21 cellular contexts compared by ENCODE assay signal in the genomic region with DNA sequence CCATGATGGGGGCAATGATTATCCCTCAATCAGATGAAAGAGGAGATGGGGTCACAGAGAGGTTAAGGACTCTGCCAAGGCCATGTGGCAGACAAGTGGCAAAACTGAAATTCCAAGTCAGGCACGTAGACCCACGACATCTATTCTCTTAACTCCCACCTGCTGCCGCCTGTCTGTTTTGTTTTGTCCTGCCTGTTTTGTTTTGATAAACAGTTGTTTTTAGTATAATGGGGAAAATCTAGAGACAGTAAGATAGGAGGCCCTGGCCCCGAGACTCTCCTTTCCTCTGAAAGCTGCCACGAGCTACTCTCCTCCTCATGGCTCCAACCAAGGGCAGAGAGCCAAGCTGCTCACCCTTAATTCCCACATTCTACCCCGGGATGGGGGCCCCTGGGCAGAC. TPM values are rescaled to one million over a fixed set of nuclear protein-coding genes. Genes with fewer than 3 reads are reported as not detected.
A peak's percentile ranks its signal among the peaks of the same experiment; 100 is the strongest.
DNase-seq lines count a peak whose midpoint lies in the region; ATAC-seq and TF ChIP-seq lines count a peak whose summit lies in the region.
"Had no signal": no experiment of that assay in that cellular context is flagged by ENCODE, and none has a peak within 500 bp of the region (broad histone marks: within the 10 kb centered on the region; RNA-seq: fewer than 3 reads in every experiment).

No MANE protein-coding gene starts in this region.

- no peaks in the 10 kb centered on the region for H3K36me3 Mint-ChIP-seq in endothelial cell (ENCODE audit: low read depth, unreplicated experiment)
- H3K36me3 Mint-ChIP-seq: CD8-positive, alpha-beta memory T cell; T-cell had no signal

- H3K27ac ChIP-seq in spleen = no peak overlapping the region
- H3K27ac ChIP-seq: C4-2B, PC-9 had no signal

- no peaks in the 10 kb centered on the region for H3K9me3 ChIP-seq in spleen

- 39 to 62% (median 59%) methylated on average over 6 of the region's 6 CpGs for WGBS in spleen, 5 donors

- H3K27me3 Mint-ChIP-seq in endothelial cell (ENCODE audit: unreplicated experiment) = peaks cover 9% of the 10 kb centered on the region

- peak overlapping the region; percentile 52 for H3K27ac Mint-ChIP-seq in endothelial cell (ENCODE audit: unreplicated experiment)
- H3K27ac Mint-ChIP-seq: CD8-positive, alpha-beta memory T cell; H9; T-cell; T-helper 2 cell treated with Interferon-gamma antibody and Interleukin-4, amounts not matched to agents 5 μg/mL and 100 μg/mL, for 36 hours had no signal

- H3K4me1 ChIP-seq in spleen = peaks cover 9 to 20% (median 16%) of the 10 kb centered on the region in 6 donors

- DNase-seq in NCI-H82 (lab: John Stamatoyannopoulos, UW) (peak; percentile 23), NCI-H82 treated with DMSO at 0.1 percent for 48 hours (lab: John Stamatoyannopoulos, UW; ENCODE audit: unreplicated experiment) (no peak), NCI-H1092 (lab: John Stamatoyannopoulos, UW) (peak; percentile 40), NCI-H2227 treated with DMSO at 0.1 percent for 48 hours (lab: John Stamatoyannopoulos, UW) (peak; percentile 30), endothelial cell (ENCODE audit: low spot score) (no peak), NCI-H446 treated with DMSO at 0.1 percent for 48 hours (lab: John Stamatoyannopoulos, UW) (no peak), spleen (no peak)
- DNase-seq: Calu3; CD8-positive, alpha-beta memory T cell; DMS153; H9; KBM-7; NCI-H187; PC-9; RPMI8226; SHP77 treated with DMSO at 0.1 percent for 48 hours; T-cell had no signal

- no peaks in the 10 kb centered on the region for H3K9me3 Mint-ChIP-seq in endothelial cell (ENCODE audit: unreplicated experiment)
- H3K9me3 Mint-ChIP-seq: CD8-positive, alpha-beta memory T cell; H9; T-cell; T-helper 2 cell treated with Interferon-gamma antibody and Interleukin-4, amounts not matched to agents 5 μg/mL and 100 μg/mL, for 36 hours had no signal

- TF ChIP-seq CTCF in endothelial cell (IDR thresholded peaks at IDR 0.05; ENCODE audit: unreplicated experiment) = no peak
- TF ChIP-seq CTCF in spleen (IDR thresholded peaks at IDR 0.05 in 8 of 11, conservative IDR thresholded peaks at IDR 0.05 in 3 of 11) = no peak

- no peak overlapping the region for H3K4me3 Mint-ChIP-seq in endothelial cell (ENCODE audit: unreplicated experiment)
- H3K4me3 Mint-ChIP-seq: CD8-positive, alpha-beta memory T cell; H9; T-cell; T-helper 2 cell treated with Interferon-gamma antibody and Interleukin-4, amounts not matched to agents 5 μg/mL and 100 μg/mL, for 36 hours had no signal

- H3K4me1 Mint-ChIP-seq in endothelial cell (ENCODE audit: unreplicated experiment) = peaks cover 52% of the 10 kb centered on the region

- peaks cover 2 to 85% (median 45%) of the 10 kb centered on the region in 7 donors for H3K27me3 ChIP-seq in spleen (replicated peaks in 1 of 7)

- no peaks in the 10 kb centered on the region for H3K36me3 ChIP-seq in spleen

- intact Hi-C loops in spleen (cut with DNase I; ENCODE audit: low total_unique reads) = no loop called here

- no peak overlapping the region for H3K4me3 ChIP-seq in spleen
- H3K4me3 ChIP-seq: PC-9 had no signal

- TF ChIP-seq POLR2A in spleen (IDR thresholded peaks at IDR 0.05) = no peak

- ATAC-seq in GM19328 (IDR thresholded peaks at IDR 0.05; ENCODE audit: unreplicated experiment) = no peak
- ATAC-seq: T-cell had no signal

RNA-seq across cellular contexts. Expression of a gene that starts 4.9 kb away (rescaled TPM):
- 0.21 TPM for total RNA-seq in endothelial cell (ENCODE audit: unreplicated experiment)
- total RNA-seq in spleen = 1 to 10 TPM in 1 of 7 donors, under 1 TPM in 3, not detected in 3; 0.32 to 1.0 (median 0.67) TPM
- polyA plus RNA-seq in spleen = under 1 TPM in 2 of 3 donors, not detected in 1; under 0.01 to 0.08 TPM
- total RNA-seq: Calu3, G401, PC-9 had no signal
- polyA plus RNA-seq: CD8-positive, alpha-beta memory T cell had no signal

Comparison
In these comparisons a context has a peak if more than half of its experiments do, and no peak if none do; other contexts are left out.
1. DNase-seq: peak in NCI-H82 (single experiment), NCI-H1092 (single experiment) and NCI-H2227 treated with DMSO at 0.1 percent for 48 hours (single experiment); none in NCI-H82 treated with DMSO at 0.1 percent for 48 hours (single experiment), endothelial cell (single experiment), NCI-H446 treated with DMSO at 0.1 percent for 48 hours (single experiment) and spleen (single experiment).